In the genomic region with DNA sequence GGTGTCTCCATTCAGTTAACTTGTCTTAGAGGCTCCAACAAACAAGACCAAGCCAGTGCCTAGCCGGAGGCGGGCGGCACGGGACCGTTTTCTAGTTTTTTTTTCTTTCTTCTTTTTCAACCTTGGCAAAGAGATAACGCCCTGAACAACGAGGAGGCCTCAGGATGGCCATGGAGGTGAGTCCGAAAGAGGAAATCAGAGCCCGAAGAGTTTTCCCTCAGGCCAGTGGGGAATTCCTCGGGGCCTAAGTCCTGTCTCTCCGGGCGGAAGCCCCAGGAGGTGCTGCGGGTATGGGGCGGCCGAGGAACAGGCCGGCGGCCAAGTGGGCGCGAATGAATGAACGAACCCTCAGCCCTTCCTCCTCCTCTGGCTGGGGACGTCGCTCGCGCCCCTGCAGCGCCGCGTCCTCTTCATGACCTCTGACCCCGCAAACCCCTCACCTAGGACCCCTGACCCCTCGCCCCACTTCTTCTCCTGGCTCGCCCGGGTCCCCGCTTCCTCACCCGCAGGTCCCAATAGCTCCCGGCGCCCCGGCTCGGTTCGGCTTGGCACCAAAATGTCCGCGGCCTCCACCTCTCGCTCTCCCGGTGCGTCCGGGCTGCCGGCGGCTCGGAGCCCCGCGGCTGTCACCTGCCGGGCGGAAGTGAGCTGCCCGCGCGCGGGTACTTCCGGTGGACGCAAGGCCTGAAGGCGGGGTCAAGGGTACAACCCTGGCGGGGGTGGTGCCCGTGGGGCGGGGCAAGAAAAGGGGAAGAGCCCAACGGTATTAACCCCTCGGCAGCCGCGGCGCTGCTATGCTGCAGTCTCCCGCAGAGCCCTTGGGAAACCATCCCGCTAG, we compare ENCODE assay signal across 8 cellular contexts. TPM values are rescaled to one million over a fixed set of nuclear protein-coding genes. Genes with fewer than 3 reads are reported as not detected.
A peak's percentile ranks its signal among the peaks of the same experiment; 100 is the strongest.
DNase-seq lines count a peak whose midpoint lies in the region; ATAC-seq, FAIRE-seq and TF ChIP-seq lines count a peak whose summit lies in the region.

A gene (minus strand): TSS at position 650 of the 838 bp plus-strand sequence. CDS start 21,327 bp downstream, outside the sequence.

- FAIRE-seq in RCC 7860 (lab: Jason Lieb, UNC), result no peak

- peak; percentile 25 for DNase-seq in DMS53 treated with DMSO at 0.1 percent for 48 hours (lab: John Stamatoyannopoulos, UW; ENCODE audit: unreplicated experiment)
- DNase-seq in Karpas-422, result peak; percentile 98
- DNase-seq in RCC 7860 (ENCODE audit: low spot score), result peak; percentile 82
- peak; percentile 98 to 99 for DNase-seq in activated T-cell treated with anti-CD3 and anti-CD28 coated beads, Interleukin-2, amount 50 U/mL, for 72 hours
- DNase-seq in esophagus muscularis mucosa (ENCODE audit: extremely low spot score), result peak; percentile 96
- DNase-seq in stimulated activated CD8-positive, alpha-beta memory T cell treated with anti-CD3 and anti-CD28 coated beads, Interleukin-7, amount 100 ng/mL, for 4 hours (ENCODE audit: low read depth in 2 of 2), result peak; percentile 81 to 90

- ATAC-seq in GM21786 (IDR thresholded peaks at IDR 0.05; ENCODE audit: unreplicated experiment), result peak; percentile 74
- peak; percentile 100 for ATAC-seq in activated T-cell treated with anti-CD3 and anti-CD28 coated beads, Interleukin-2, amount 50 U/mL, for 72 hours (replicated peaks in 1 of 2)

- H3K9me3 Mint-ChIP-seq in activated T-cell treated with anti-CD3 and anti-CD28 coated beads, Interleukin-2, amount 50 U/mL, for 72 hours, result no peaks in the 10 kb centered on the region

- peak within 1 kb of the TSS; percentile 94 for H3K27ac ChIP-seq in Karpas-422 (ENCODE audit: low read length)
- peak within 1 kb of the TSS; percentile 83 to 91 (median 85) for H3K27ac ChIP-seq in esophagus muscularis mucosa (replicated peaks in 1 of 4)
- H3K27ac ChIP-seq in muscle layer of duodenum (ENCODE audit: low read length), result peak within 1 kb of the TSS; percentile 67

- H3K9me2 ChIP-seq in Karpas-422 (replicated peaks; ENCODE audit: insufficient read depth, low read length), result no peaks in the 10 kb centered on the region

- TF ChIP-seq POLR2A in esophagus muscularis mucosa (IDR thresholded peaks at IDR 0.05; ENCODE audit: low read depth), result peak; percentile 29

- H3K27me3 Mint-ChIP-seq in activated T-cell treated with anti-CD3 and anti-CD28 coated beads, Interleukin-2, amount 50 U/mL, for 72 hours (ENCODE audit: low read depth), result no peaks in the 10 kb centered on the region

- peak in 1 of 3 experiments; percentile 17 for TF ChIP-seq CTCF in esophagus muscularis mucosa (IDR thresholded peaks at IDR 0.05)

- H3K4me3 ChIP-seq in Karpas-422 (ENCODE audit: low read length) (peak within 1 kb of the TSS; percentile 85), esophagus muscularis mucosa (peak within 1 kb of the TSS; percentile 69 to 80 (median 74)), muscle layer of duodenum (ENCODE audit: low read depth in 1 of 2, low read length in 2 of 2) (peak within 1 kb of the TSS; percentile 67 to 82)

- H3K4me1 Mint-ChIP-seq in activated T-cell treated with anti-CD3 and anti-CD28 coated beads, Interleukin-2, amount 50 U/mL, for 72 hours (ENCODE audit: low read depth), result peaks cover 42% of the 10 kb centered on the region

- no peak for TF ChIP-seq EP300 in esophagus muscularis mucosa (IDR thresholded peaks at IDR 0.05)

- H3K27me3 ChIP-seq in Karpas-422 (ENCODE audit: low read length) (no peaks in the 10 kb centered on the region), esophagus muscularis mucosa (no peaks in the 10 kb centered on the region), muscle layer of duodenum (ENCODE audit: low read depth, low read length) (no peaks in the 10 kb centered on the region)

- peak within 1 kb of the TSS; percentile 93 for H3K9ac ChIP-seq in Karpas-422 (ENCODE audit: low read length)

- peak within 1 kb of the TSS; percentile 67 for H3K27ac Mint-ChIP-seq in activated T-cell treated with anti-CD3 and anti-CD28 coated beads, Interleukin-2, amount 50 U/mL, for 72 hours

- peaks cover 1 to 2% of the 10 kb centered on the region in 2 donors for H3K36me3 Mint-ChIP-seq in activated T-cell treated with anti-CD3 and anti-CD28 coated beads, Interleukin-2, amount 50 U/mL, for 72 hours (ENCODE audit: insufficient read depth in 2 of 2)

- H3K4me1 ChIP-seq in Karpas-422 (ENCODE audit: low read length) (peaks cover 38% of the 10 kb centered on the region), esophagus muscularis mucosa (peaks cover 13 to 51% (median 39%) of the 10 kb centered on the region in 4 donors), muscle layer of duodenum (ENCODE audit: control insufficient read depth in 1 of 2, insufficient read depth in 2 of 2, low read length in 2 of 2) (peaks cover 11% of the 10 kb centered on the region in 2 donors)

- H3K4me2 ChIP-seq in Karpas-422 (ENCODE audit: low read depth, low read length, poor library complexity, severe bottlenecking), result peak within 1 kb of the TSS; percentile 93

- intact Hi-C loops in esophagus muscularis mucosa (cut with DNase I), result loop anchor here (2.0 kb wide), 1 partner anchor 81 kb away; a partner anchor contains a TSS

- H3K36me3 ChIP-seq in Karpas-422 (ENCODE audit: insufficient read depth, low read length), result peaks cover 10% of the 10 kb centered on the region; the same call in 1 of the 2 replicates
- H3K36me3 ChIP-seq in esophagus muscularis mucosa, result peaks cover 0 to 12% (median 4%) of the 10 kb centered on the region in 4 donors
- H3K36me3 ChIP-seq in muscle layer of duodenum (ENCODE audit: control insufficient read depth in 1 of 2, insufficient read depth in 2 of 2, low read length in 2 of 2), result peaks cover 5 to 9% of the 10 kb centered on the region in 2 donors

- peak within 1 kb of the TSS; percentile 86 to 89 for H3K4me3 Mint-ChIP-seq in activated T-cell treated with anti-CD3 and anti-CD28 coated beads, Interleukin-2, amount 50 U/mL, for 72 hours

- H3K79me2 ChIP-seq in Karpas-422 (ENCODE audit: low read length), result peaks cover 42% of the 10 kb centered on the region

- H2AFZ ChIP-seq in Karpas-422 (ENCODE audit: low read length), result peak within 1 kb of the TSS; percentile 92

- 2% methylated on average over 45 of the region's 68 CpGs for WGBS in esophagus muscularis mucosa

- no peaks in the 10 kb centered on the region for H3K9me3 ChIP-seq in Karpas-422 (ENCODE audit: low read length)
- H3K9me3 ChIP-seq in esophagus muscularis mucosa, result no peaks in the 10 kb centered on the region
- no peaks in the 10 kb centered on the region for H3K9me3 ChIP-seq in muscle layer of duodenum (ENCODE audit: control insufficient read depth in 1 of 2, low read length in 2 of 2)

- no peaks in the 10 kb centered on the region; the same call in 1 of the 2 replicates for H4K20me1 ChIP-seq in Karpas-422 (ENCODE audit: insufficient read depth, low read depth, low read length)

RNA-seq across cellular contexts. Expression of the gene that starts here (rescaled TPM):
- total RNA-seq in Karpas-422 (2014; rRNA removed; shearing (Covaris generic); ENCODE audit: low replicate concordance), result 40.3 and 63.9 TPM in 2 replicates
- total RNA-seq in activated T-cell treated with anti-CD3 and anti-CD28 coated beads, Interleukin-2, amount 50 U/mL, for 72 hours, result 10 to 100 TPM; 57.9 to 59.8 TPM
- 10 to 100 TPM; 55.6 to 72.2 (median 57.4) TPM for total RNA-seq in esophagus muscularis mucosa

Comparison
In these comparisons a context has a peak if more than half of its experiments do, and no peak if none do; other contexts are left out.
1. Peak in every context shown above with its lines: DNase-seq, ATAC-seq, H3K4me3 ChIP-seq and H3K27ac ChIP-seq.
2. DNase-seq: peak in every context shown above with its lines; median percentile 98 in activated T-cell treated with anti-CD3 and anti-CD28 coated beads, Interleukin-2, amount 50 U/mL, for 72 hours; 98 in Karpas-422; 96 in esophagus muscularis mucosa; 86 in stimulated activated CD8-positive, alpha-beta memory T cell treated with anti-CD3 and anti-CD28 coated beads, Interleukin-7, amount 100 ng/mL, for 4 hours; 82 in RCC 7860; 25 in DMS53 treated with DMSO at 0.1 percent for 48 hours.